Comparison of ENCODE assay signal across 8 cellular contexts in the genomic region with DNA sequence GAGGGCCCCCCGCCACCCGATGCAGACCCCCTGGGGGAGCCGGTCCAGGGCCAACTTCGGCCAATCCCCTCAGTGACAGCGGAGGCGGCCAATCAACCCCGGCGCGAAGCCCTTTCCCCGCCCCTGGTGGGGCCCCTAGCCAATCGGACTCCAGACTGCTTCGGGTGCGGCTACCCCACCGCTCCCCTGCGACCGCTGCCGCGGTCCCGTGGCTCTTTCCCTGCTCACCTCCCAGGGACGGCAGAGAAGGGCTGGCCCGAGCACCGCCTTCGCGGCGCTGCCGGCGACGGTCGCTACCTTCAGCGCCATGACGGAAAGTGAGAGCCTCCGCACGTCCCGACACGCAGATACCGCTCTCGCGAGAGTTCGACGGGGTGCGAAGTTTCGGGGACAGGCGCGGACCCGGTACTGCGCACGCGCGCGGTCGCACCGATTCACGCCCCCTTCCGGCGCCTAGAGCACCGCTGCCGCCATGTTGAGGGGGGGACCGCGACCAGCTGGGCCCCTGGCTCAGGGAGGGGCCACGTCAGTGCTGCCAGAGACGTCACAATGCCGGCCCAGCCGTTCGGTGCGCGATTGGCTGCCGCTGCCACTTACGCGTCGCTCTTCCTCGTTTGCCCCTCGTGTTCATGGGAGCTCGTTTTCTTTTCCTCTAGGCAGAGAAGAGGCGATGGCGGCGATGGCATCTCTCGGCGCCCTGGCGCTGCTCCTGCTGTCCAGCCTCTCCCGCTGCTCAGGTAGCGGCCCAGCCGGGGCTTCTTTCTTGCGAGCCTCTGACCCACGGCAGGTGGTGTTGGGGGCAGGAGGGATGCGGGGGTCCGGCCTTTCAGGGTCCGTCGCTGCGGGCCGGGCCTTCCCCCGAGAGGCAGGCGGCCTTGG. TPM values are rescaled to one million over a fixed set of nuclear protein-coding genes. Genes with fewer than 3 reads are reported as not detected.
DNase-seq lines count a peak whose midpoint lies in the region; ATAC-seq and TF ChIP-seq lines count a peak whose summit lies in the region.

A gene (minus strand): TSS at position 358 of the 879 bp plus-strand sequence. CDS start 49 bp downstream, at position 309.
A gene (plus strand): TSS at position 651 of the 879 bp plus-strand sequence. CDS start 20 bp downstream, at position 671.

- peak; percentile 88 for ATAC-seq in HG02763 (IDR thresholded peaks at IDR 0.05; ENCODE audit: unreplicated experiment)

- H3K79me2 ChIP-seq in parathyroid adenoma = peaks cover 18% of the 10 kb centered on the region

- 0 to 43% methylated on average over 13 to 88 of the region's 92 CpGs for WGBS in tibial nerve, 2 donors

- H3K9me3 ChIP-seq in adipocyte (ENCODE audit: control insufficient read depth, low read length) = peaks cover 5% of the 10 kb centered on the region
- no peaks in the 10 kb centered on the region for H3K9me3 ChIP-seq in cardiac muscle cell (ENCODE audit: low read depth)
- H3K9me3 ChIP-seq in parathyroid adenoma (ENCODE audit: control insufficient read depth, low read length) = no peaks in the 10 kb centered on the region
- no peaks in the 10 kb centered on the region for H3K9me3 ChIP-seq in tibial nerve

- peak in 1 of 2 donors; percentile 50 for TF ChIP-seq POLR2A in tibial nerve (IDR thresholded peaks at IDR 0.05)

- no peak for TF ChIP-seq CTCF in GM12865 (IDR thresholded peaks at IDR 0.05; ENCODE audit: insufficient read depth, low read depth, low read length, missing control alignments)
- no peak for TF ChIP-seq CTCF in cardiac muscle cell (IDR thresholded peaks at IDR 0.05; ENCODE audit: low read depth, low read length)
- peak; percentile 38 for TF ChIP-seq CTCF in parathyroid adenoma (IDR thresholded peaks at IDR 0.05)
- TF ChIP-seq CTCF in tibial nerve (IDR thresholded peaks at IDR 0.05) = peak in 2 of 5 experiments; percentile 27 to 45

- peak within 1 kb of the TSS; percentile 81 for H3K4me2 ChIP-seq in parathyroid adenoma (ENCODE audit: low read length)

- DNase-seq in GM12865 (ENCODE audit: low read depth) (peak; percentile 97), NCI-H1417 treated with DMSO at 0.1 percent for 48 hours (lab: John Stamatoyannopoulos, UW) (peak; percentile 78), SW480 (ENCODE audit: low spot score) (peak; percentile 92), adipocyte (ENCODE audit: low read depth) (peak; percentile 94), cardiac muscle cell (ENCODE audit: low read depth in 1 of 2, low spot score in 1 of 2) (peak; percentile 91 to 97), tibial nerve (ENCODE audit: low spot score in 2 of 2) (peak; percentile 85 to 87)

- H3K4me3 ChIP-seq in GM12865 (ENCODE audit: low read depth, low read length) (peak within 1 kb of the TSS; percentile 89), adipocyte (ENCODE audit: low read length) (peak within 1 kb of the TSS; percentile 87), cardiac muscle cell (peak within 1 kb of the TSS; percentile 46), parathyroid adenoma (ENCODE audit: low read depth, low read length) (peak within 1 kb of the TSS; percentile 83), tibial nerve (peak within 1 kb of the TSS; percentile 57 to 73 (median 66))

- H3K4me1 ChIP-seq in adipocyte (ENCODE audit: control insufficient read depth, insufficient read depth, low read length) (peaks cover 18% of the 10 kb centered on the region), cardiac muscle cell (ENCODE audit: low read depth) (no peaks in the 10 kb centered on the region), parathyroid adenoma (no peaks in the 10 kb centered on the region), tibial nerve (peaks cover 0 to 32% (median 3%) of the 10 kb centered on the region in 4 donors)

- H3K9ac ChIP-seq in adipocyte (ENCODE audit: low read length) (peak within 1 kb of the TSS; percentile 92), parathyroid adenoma (peak within 1 kb of the TSS; percentile 37)

- peaks cover 24% of the 10 kb centered on the region for H3K36me3 ChIP-seq in adipocyte (ENCODE audit: control insufficient read depth, insufficient read depth, low read length, severe bottlenecking)
- no peaks in the 10 kb centered on the region for H3K36me3 ChIP-seq in cardiac muscle cell
- no peaks in the 10 kb centered on the region for H3K36me3 ChIP-seq in parathyroid adenoma (ENCODE audit: control insufficient read depth, insufficient read depth, low read length)
- H3K36me3 ChIP-seq in tibial nerve = peaks cover 0 to 36% (median 0%) of the 10 kb centered on the region in 3 donors

- no peaks in the 10 kb centered on the region for H3K27me3 ChIP-seq in adipocyte (replicated peaks; ENCODE audit: control insufficient read depth, insufficient read depth, low read length)
- no peaks in the 10 kb centered on the region for H3K27me3 ChIP-seq in cardiac muscle cell
- no peaks in the 10 kb centered on the region for H3K27me3 ChIP-seq in parathyroid adenoma (ENCODE audit: control insufficient read depth, insufficient read depth, low read length)
- no peaks in the 10 kb centered on the region for H3K27me3 ChIP-seq in tibial nerve

- peak; percentile 66 to 82 for TF ChIP-seq EP300 in tibial nerve (IDR thresholded peaks at IDR 0.05)

- H2AFZ ChIP-seq in parathyroid adenoma = peak within 1 kb of the TSS; percentile 83

- peak within 1 kb of the TSS; percentile 93 for H3K27ac ChIP-seq in cardiac muscle cell
- H3K27ac ChIP-seq in parathyroid adenoma = peak within 1 kb of the TSS; percentile 96
- peak within 1 kb of the TSS; percentile 82 to 95 (median 94) for H3K27ac ChIP-seq in tibial nerve

RNA-seq across cellular contexts. Expression of the first gene that starts in this region (rescaled TPM):
- total RNA-seq in cardiac muscle cell = 107 and 110 TPM in 2 replicates
- polyA plus RNA-seq in cardiac muscle cell = 99.8 and 146 TPM in 2 replicates
- 100 to 1,000 TPM in 1 of 4 donors, 10 to 100 TPM in 3; 48.9 to 101 (median 83.2) TPM for total RNA-seq in tibial nerve

RNA-seq across cellular contexts. Expression of the second gene that starts in this region (rescaled TPM):
- total RNA-seq in cardiac muscle cell (124 and 242 TPM in 2 replicates), tibial nerve (100 to 1,000 TPM in 3 of 4 donors, 10 to 100 TPM in 1; 93.6 to 156 (median 131) TPM)
- polyA plus RNA-seq in cardiac muscle cell = 275 and 374 TPM in 2 replicates

Comparison
In these comparisons a context has a peak if more than half of its experiments do, and no peak if none do; other contexts are left out.
1. Peak in every context shown above with its lines: DNase-seq, ATAC-seq, H3K4me3 ChIP-seq and H3K27ac ChIP-seq.